15 cellular contexts compared by ENCODE assay signal in the genomic region with DNA sequence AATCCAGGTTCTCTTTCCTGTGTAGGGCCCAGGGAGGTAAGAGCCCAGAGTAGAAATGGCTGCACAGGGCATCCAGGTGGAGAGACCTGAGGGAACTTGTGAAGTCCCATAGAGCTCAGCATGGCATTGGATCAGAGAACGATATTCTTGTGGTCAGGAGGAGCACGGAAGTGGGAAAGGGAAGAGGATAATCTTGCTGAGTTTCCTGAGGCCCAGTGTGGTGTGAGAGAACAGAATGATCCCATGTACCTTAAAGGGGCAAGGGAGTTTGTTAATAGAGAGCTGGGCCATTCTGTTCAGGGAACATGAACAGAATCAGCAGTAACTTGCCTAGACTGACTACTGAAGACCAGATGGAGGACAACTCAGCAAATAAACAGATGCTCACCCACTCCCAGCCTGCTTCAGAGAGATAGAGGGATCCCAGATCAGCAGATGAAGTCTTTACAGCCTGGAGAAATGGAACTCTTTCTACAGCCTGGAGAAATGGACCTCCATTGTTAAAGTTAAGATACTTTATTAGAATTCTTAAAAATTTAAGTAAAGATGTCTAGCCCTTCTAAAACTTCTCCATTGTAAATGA.
A peak's percentile ranks its signal among the peaks of the same experiment; 100 is the strongest.
DNase-seq lines count a peak whose midpoint lies in the region; ATAC-seq, FAIRE-seq and TF ChIP-seq lines count a peak whose summit lies in the region.
"Had no signal": no experiment of that assay in that cellular context is flagged by ENCODE, and none has a peak within 500 bp of the region (broad histone marks: within the 10 kb centered on the region; RNA-seq: fewer than 3 reads in every experiment).

No MANE protein-coding gene starts in this region.

- TF ChIP-seq POLR2A in GM12892 (IDR thresholded peaks at IDR 0.05; ENCODE audit: low read depth, low read length) (no peak), K562 (conservative IDR thresholded peaks at IDR 0.05) (no peak), testis (IDR thresholded peaks at IDR 0.05) (no peak)

- POLR2A ChIA-PET in K562 (lab: Yijun Ruan, JAX): interaction anchor here (0.6 to 1.0 kb wide), 2 partner anchors 10 to 236 kb away, joined by 3 read pairs; no protein-coding TSS in a partner anchor

- H3K27me3 ChIP-seq in Loucy (ENCODE audit: insufficient read depth, low read length, poor library complexity, severe bottlenecking) (no peaks in the 10 kb centered on the region), K562 (ENCODE audit: control insufficient read depth in 2 of 2, insufficient read depth in 2 of 2, low read length in 2 of 2) (peaks cover 0 to 2% of the 10 kb centered on the region in 2 experiments; a peak in 1 of 5 replicates), testis (no peaks in the 10 kb centered on the region)
- H3K27me3 ChIP-seq: BLaER1 had no signal

- 17% methylated on average over 2 of the region's 2 CpGs for WGBS in K562 (ENCODE audit: insufficient coverage, low coverage, missing lambda C conversion rate)
- WGBS in testis, 2 donors: 88 to 91% methylated on average over 2 of the region's 2 CpGs

- no peaks in the 10 kb centered on the region for H3K9me1 ChIP-seq in K562 (ENCODE audit: control insufficient read depth, insufficient read depth, low read length)

- TF ChIP-seq CTCF in Loucy (conservative IDR thresholded peaks at IDR 0.05; ENCODE audit: low read length) (no peak), K562 (IDR thresholded peaks at IDR 0.05 in 2 of 3, conservative IDR thresholded peaks at IDR 0.05 in 1 of 3; ENCODE audit: insufficient read depth in 2 of 3, low read depth in 1 of 3, low read length in 3 of 3) (no peak), testis (IDR thresholded peaks at IDR 0.05) (no peak)

- in situ Hi-C loops in K562 (cut with MboI): no loop called here

- ATAC-seq in K562 (peak; percentile 31), left lobe of liver (peak; percentile 20), GM18909 (IDR thresholded peaks at IDR 0.05; ENCODE audit: poor library complexity, unreplicated experiment) (no peak)
- ATAC-seq: activated CD4-positive, CD25-positive, alpha-beta regulatory T cell treated with anti-CD3 and anti-CD28 coated beads, Interleukin-2, amount 50 U/mL, for 24 hours had no signal

- H3K9me3 ChIP-seq in Loucy (ENCODE audit: insufficient read depth, low read depth, low read length) (no peaks in the 10 kb centered on the region), K562 (replicated peaks; ENCODE audit: control insufficient read depth, insufficient read depth, low read depth, low read length) (no peaks in the 10 kb centered on the region), testis (no peaks in the 10 kb centered on the region)
- H3K9me3 ChIP-seq: BLaER1 had no signal

- no TSS peak for BruUV-seq in K562 (replicated peaks; lab: Mats Ljungman, UMichigan)

- H3K9ac ChIP-seq in Loucy (ENCODE audit: low read depth, low read length, poor library complexity, severe bottlenecking) (no peak overlapping the region), K562 (ENCODE audit: insufficient read depth in 1 of 2, low read depth in 2 of 2, low read length in 2 of 2) (no peak overlapping the region)
- H3K9ac ChIP-seq: BLaER1, parathyroid adenoma had no signal

- H3F3A ChIP-seq in Loucy (ENCODE audit: low read depth): no peaks in the 10 kb centered on the region

- 0 out of 2 replicates have a peak, but pooled peaks have one; percentile 30 for TF ChIP-seq EP300 in K562 (IDR thresholded peaks at IDR 0.05; ENCODE audit: low read length)

- H3K36me3 ChIP-seq in Loucy (ENCODE audit: insufficient read depth, low read length) (no peaks in the 10 kb centered on the region), K562 (ENCODE audit: control insufficient read depth, insufficient read depth, low read length) (no peaks in the 10 kb centered on the region), testis (ENCODE audit: low read depth, missing control alignments) (no peaks in the 10 kb centered on the region)
- H3K36me3 ChIP-seq: BLaER1 had no signal

- no peak for DNase-seq in GM12892 (ENCODE audit: insufficient read length)
- DNase-seq in K562 (ENCODE audit: extremely low read depth in 1 of 4, low spot score in 3 of 4): peak in 3 of 4 experiments; percentile 15 to 60 (median 15)
- no peak for DNase-seq in left lobe of liver (ENCODE audit: low spot score)
- no peak for DNase-seq in GDM1 (lab: John Stamatoyannopoulos, UW)
- no peak for DNase-seq in testis
- DNase-seq in GM19238 (ENCODE audit: insufficient read length, low spot score): no peak
- DNase-seq: DMS79 treated with DMSO at 0.1 percent for 48 hours, NCI-H1417 treated with DMSO at 0.1 percent for 48 hours, NCI-H526 treated with DMSO at 0.1 percent for 48 hours had no signal

- H2AFZ ChIP-seq in Loucy (ENCODE audit: low read length): 0 out of 2 replicates have a peak overlapping the region, but pooled peaks have one; percentile 12
- no peak overlapping the region for H2AFZ ChIP-seq in K562 (ENCODE audit: low read depth, low read length)
- H2AFZ ChIP-seq: parathyroid adenoma had no signal

- no peak overlapping the region for H3K27ac ChIP-seq in K562 (ENCODE audit: extremely low read depth, low read depth, low read length)
- H3K27ac ChIP-seq in testis: no peak overlapping the region
- H3K27ac ChIP-seq: BLaER1, parathyroid adenoma had no signal

- intact Hi-C loops in K562 (cut with micrococcal nuclease) (no loop called here), testis (cut with DNase I; ENCODE audit: low total_unique reads) (no loop called here)

- no peak overlapping the region for H3K4me3 ChIP-seq in Loucy (ENCODE audit: low read length, poor library complexity, severe bottlenecking)
- H3K4me3 ChIP-seq in K562: no peak overlapping the region
- H3K4me3 ChIP-seq in testis: no peak overlapping the region
- H3K4me3 ChIP-seq: BLaER1 had no signal

- no peaks in the 10 kb centered on the region for H3K9me2 ChIP-seq in Loucy (replicated peaks; ENCODE audit: low read depth, low read length)

- TF ChIP-seq RAD21 in K562 (CRISPR knock-in tag; conservative IDR thresholded peaks at IDR 0.05 in 1 of 2, IDR thresholded peaks at IDR 0.05 in 1 of 2): no peak

- FAIRE-seq in GM12892 (lab: Jason Lieb, UNC) (peak; percentile 17), K562 (lab: Jason Lieb, UNC) (no peak)
- FAIRE-seq: colon had no signal

- H3K79me2 ChIP-seq in Loucy (ENCODE audit: insufficient read depth, low read length) (no peaks in the 10 kb centered on the region), K562 (ENCODE audit: control insufficient read depth, insufficient read depth, low read length) (no peaks in the 10 kb centered on the region)
- H3K79me2 ChIP-seq: parathyroid adenoma had no signal

- peaks cover 11% of the 10 kb centered on the region for H3K4me1 ChIP-seq in Loucy (ENCODE audit: insufficient read depth, low read length, poor library complexity, severe bottlenecking)
- H3K4me1 ChIP-seq in K562 (replicated peaks in 1 of 2; ENCODE audit: control insufficient read depth in 2 of 2, insufficient read depth in 2 of 2, low read length in 2 of 2): peaks cover 0 to 8% of the 10 kb centered on the region in 2 experiments; a peak in 2 of 5 replicates
- no peaks in the 10 kb centered on the region for H3K4me1 ChIP-seq in testis
- H3K4me1 ChIP-seq: BLaER1, parathyroid adenoma had no signal

- H4K20me1 ChIP-seq in Loucy (ENCODE audit: insufficient read depth, low read length, poor library complexity, severe bottlenecking) (no peaks in the 10 kb centered on the region), K562 (replicated peaks; ENCODE audit: control insufficient read depth, insufficient read depth, low read length) (no peaks in the 10 kb centered on the region)
- H4K20me1 ChIP-seq: BLaER1 had no signal

- H3K4me2 ChIP-seq in Loucy (ENCODE audit: low read depth, low read length, poor library complexity, severe bottlenecking) (no peak overlapping the region), K562 (ENCODE audit: insufficient read depth, low read length) (no peak overlapping the region)
- H3K4me2 ChIP-seq: BLaER1 had no signal

- CTCF ChIA-PET in K562 (lab: Yijun Ruan, JAX; ENCODE audit: low intra/inter-chr PET ratio): no interaction called here

TF ChIP-seq in K562, 482 proteins besides CTCF, POLR2A, EP300 and RAD21 (continues in another document):
- no peak for TF ChIP-seq HNRNPLL (IDR thresholded peaks at IDR 0.05; ENCODE audit: low read depth, low read length, poor library complexity, severe bottlenecking)
- TF ChIP-seq ZBTB17 (CRISPR knock-in tag; IDR thresholded peaks at IDR 0.05): 0 out of 2 replicates have a peak, but pooled peaks have one; percentile 44
- TF ChIP-seq GATAD2B (IDR thresholded peaks at IDR 0.05; ENCODE audit: borderline replicate concordance): no peak
- TF ChIP-seq ZNF121 (CRISPR knock-in tag; conservative IDR thresholded peaks at IDR 0.05): no peak
- TF ChIP-seq ZFP30 (CRISPR knock-in tag; IDR thresholded peaks at IDR 0.05; ENCODE audit: borderline replicate concordance): no peak
- no peak for TF ChIP-seq ZNF695 (CRISPR knock-in tag; IDR thresholded peaks at IDR 0.05)
- TF ChIP-seq EGR1 (conservative IDR thresholded peaks at IDR 0.05): no peak; the same call in 1 of the 2 replicates
- no peak for TF ChIP-seq SAFB2 (IDR thresholded peaks at IDR 0.05; ENCODE audit: borderline replicate concordance, low read depth, low read length, severe bottlenecking)
- no peak for TF ChIP-seq MXI1 (IDR thresholded peaks at IDR 0.05; ENCODE audit: low read depth, low read length)
- no peak for TF ChIP-seq TBL1XR1 (IDR thresholded peaks at IDR 0.05; ENCODE audit: low read length in 2 of 2)
- peak; percentile 76 for TF ChIP-seq CBFA2T3 (IDR thresholded peaks at IDR 0.05)
- no peak for TF ChIP-seq JUNB (CRISPR knock-in tag; conservative IDR thresholded peaks at IDR 0.05)
- TF ChIP-seq MCM2 (IDR thresholded peaks at IDR 0.05; ENCODE audit: low read depth): no peak
- TF ChIP-seq ZNF717 (CRISPR knock-in tag; IDR thresholded peaks at IDR 0.05): no peak
- no peak for TF ChIP-seq CBX3 (IDR thresholded peaks at IDR 0.05; ENCODE audit: borderline replicate concordance in 1 of 2, low read length in 2 of 2)
- no peak for TF ChIP-seq ETV5 (CRISPR knock-in tag; IDR thresholded peaks at IDR 0.05; ENCODE audit: low read depth)
- TF ChIP-seq, protein P1, sequence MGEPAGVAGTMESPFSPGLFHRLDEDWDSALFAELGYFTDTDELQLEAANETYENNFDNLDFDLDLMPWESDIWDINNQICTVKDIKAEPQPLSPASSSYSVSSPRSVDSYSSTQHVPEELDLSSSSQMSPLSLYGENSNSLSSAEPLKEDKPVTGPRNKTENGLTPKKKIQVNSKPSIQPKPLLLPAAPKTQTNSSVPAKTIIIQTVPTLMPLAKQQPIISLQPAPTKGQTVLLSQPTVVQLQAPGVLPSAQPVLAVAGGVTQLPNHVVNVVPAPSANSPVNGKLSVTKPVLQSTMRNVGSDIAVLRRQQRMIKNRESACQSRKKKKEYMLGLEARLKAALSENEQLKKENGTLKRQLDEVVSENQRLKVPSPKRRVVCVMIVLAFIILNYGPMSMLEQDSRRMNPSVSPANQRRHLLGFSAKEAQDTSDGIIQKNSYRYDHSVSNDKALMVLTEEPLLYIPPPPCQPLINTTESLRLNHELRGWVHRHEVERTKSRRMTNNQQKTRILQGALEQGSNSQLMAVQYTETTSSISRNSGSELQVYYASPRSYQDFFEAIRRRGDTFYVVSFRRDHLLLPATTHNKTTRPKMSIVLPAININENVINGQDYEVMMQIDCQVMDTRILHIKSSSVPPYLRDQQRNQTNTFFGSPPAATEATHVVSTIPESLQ (CRISPR knock-in tag; IDR thresholded peaks at IDR 0.05): no peak
- TF ChIP-seq KLF16 (IDR thresholded peaks at IDR 0.05): no peak

Comparison
In these comparisons a context has a peak if more than half of its experiments do, and no peak if none do; other contexts are left out.
1. DNase-seq: peak in K562 (3 of 4); none in GM12892 (single experiment), left lobe of liver (single experiment), GDM1 (single experiment), testis (single experiment) and GM19238 (single experiment).